ENCODE assay signal across 18 cellular contexts in genomic region chr3:128749035-128749434, GRCh38. TPM values are rescaled to one million over a fixed set of nuclear protein-coding genes. Genes with fewer than 3 reads are reported as not detected.
DNase-seq lines count a peak whose midpoint lies in the region; ATAC-seq and TF ChIP-seq lines count a peak whose summit lies in the region.
"Had no signal": no experiment of that assay in that cellular context is flagged by ENCODE, and none has a peak within 500 bp of the region (broad histone marks: within the 10 kb centered on the region; RNA-seq: fewer than 3 reads in every experiment).

No MANE protein-coding gene starts in this region.

- H3K27me3 Mint-ChIP-seq in natural killer cell (ENCODE audit: low read depth in 2 of 2): no peaks in the 10 kb centered on the region
- H3K27me3 Mint-ChIP-seq in natural killer cell treated with Interleukin-12 subunit alpha and Interleukin-12 subunit beta and Interleukin-15 and Interleukin-18, amount 100 ng/mL, for 72 hours: no peaks in the 10 kb centered on the region
- H3K27me3 Mint-ChIP-seq in dendritic cell treated with granulocyte-macrophage colony-stimulating factor and Interleukin-4, amounts not matched to agents 40 ng/mL and 50 ng/mL, for 4 days: no peaks in the 10 kb centered on the region
- H3K27me3 Mint-ChIP-seq: CD8-positive, alpha-beta memory T cell had no signal

- in situ Hi-C loops in ACHN (cut with HindIII; ENCODE audit: low pct_ligation_motif_present, low pct_unique_long_range_greater_than_20kb, low sequenced_read_pairs): no loop called here

- TF ChIP-seq CTCF in natural killer cell (IDR thresholded peaks at IDR 0.05) (no peak), osteoblast (IDR thresholded peaks at IDR 0.05; ENCODE audit: extremely low read depth, low read depth, low read length) (no peak)

- peaks cover 60 to 65% of the 10 kb centered on the region in 2 donors for H3K4me1 Mint-ChIP-seq in natural killer cell
- H3K4me1 Mint-ChIP-seq in natural killer cell treated with Interleukin-12 subunit alpha and Interleukin-12 subunit beta and Interleukin-15 and Interleukin-18, amount 100 ng/mL, for 72 hours (ENCODE audit: low read depth in 2 of 2): peaks cover 53 to 54% of the 10 kb centered on the region in 2 donors
- H3K4me1 Mint-ChIP-seq in dendritic cell treated with granulocyte-macrophage colony-stimulating factor and Interleukin-4, amounts not matched to agents 40 ng/mL and 50 ng/mL, for 4 days (ENCODE audit: low read depth): peaks cover 79% of the 10 kb centered on the region

- H3K36me3 ChIP-seq in osteoblast (ENCODE audit: insufficient read depth, low read length): peaks cover 7% of the 10 kb centered on the region

- no peak overlapping the region for H3K4me3 Mint-ChIP-seq in natural killer cell
- H3K4me3 Mint-ChIP-seq in natural killer cell treated with Interleukin-12 subunit alpha and Interleukin-12 subunit beta and Interleukin-15 and Interleukin-18, amount 100 ng/mL, for 72 hours: no peak overlapping the region
- no peak overlapping the region for H3K4me3 Mint-ChIP-seq in dendritic cell treated with granulocyte-macrophage colony-stimulating factor and Interleukin-4, amounts not matched to agents 40 ng/mL and 50 ng/mL, for 4 days

- H3K27me3 ChIP-seq in osteoblast (ENCODE audit: insufficient read depth, low read length): no peaks in the 10 kb centered on the region
- H3K27me3 ChIP-seq: BLaER1 had no signal

- H3K4me3 ChIP-seq in osteoblast (ENCODE audit: insufficient read depth, low read length): no peak overlapping the region
- H3K4me3 ChIP-seq: BLaER1 had no signal

- no peak overlapping the region for H3K4me2 ChIP-seq in osteoblast (ENCODE audit: insufficient read depth, low read length)
- H3K4me2 ChIP-seq: BLaER1 had no signal

- H4K20me1 ChIP-seq in osteoblast (ENCODE audit: insufficient read depth, low read length): peaks cover 65% of the 10 kb centered on the region

- intact Hi-C loops in natural killer cell (cut with micrococcal nuclease): no loop called here
- intact Hi-C loops in dendritic cell treated with granulocyte-macrophage colony-stimulating factor and Interleukin-4, amounts not matched to agents 40 ng/mL and 50 ng/mL, for 4 days (cut with micrococcal nuclease): no loop called here

- no peak for DNase-seq in natural killer cell
- DNase-seq in natural killer cell treated with Interleukin-12 subunit alpha and Interleukin-12 subunit beta and Interleukin-15 and Interleukin-18, amount 100 ng/mL, for 72 hours (ENCODE audit: low spot score): no peak
- DNase-seq in osteoblast (ENCODE audit: insufficient read length, low spot score, missing footprints): no peak
- DNase-seq in HuH-7.5 (ENCODE audit: low spot score): no peak
- no peak for DNase-seq in ACHN
- DNase-seq: CD8-positive, alpha-beta memory T cell; NCI-H1417 treated with DMSO at 0.1 percent for 48 hours; NCI-H1930; NCI-H226; NCI-H524; NCI-H82; OCI-M1; RPMI8226; SIG-M5 had no signal

- no peaks in the 10 kb centered on the region for H3K36me3 Mint-ChIP-seq in natural killer cell
- no peaks in the 10 kb centered on the region for H3K36me3 Mint-ChIP-seq in natural killer cell treated with Interleukin-12 subunit alpha and Interleukin-12 subunit beta and Interleukin-15 and Interleukin-18, amount 100 ng/mL, for 72 hours
- peaks cover 78% of the 10 kb centered on the region for H3K36me3 Mint-ChIP-seq in dendritic cell treated with granulocyte-macrophage colony-stimulating factor and Interleukin-4, amounts not matched to agents 40 ng/mL and 50 ng/mL, for 4 days (ENCODE audit: low read depth)

- no peak overlapping the region for H2AFZ ChIP-seq in osteoblast (ENCODE audit: low read length)

- ATAC-seq in natural killer cell (peak in 1 of 3 donors; percentile 9), HG03196 (IDR thresholded peaks at IDR 0.05; ENCODE audit: unreplicated experiment) (no peak), GM21737 (IDR thresholded peaks at IDR 0.05; ENCODE audit: unreplicated experiment) (no peak)
- no peak for ATAC-seq in natural killer cell treated with Interleukin-12 subunit alpha and Interleukin-12 subunit beta and Interleukin-15 and Interleukin-18, amount 100 ng/mL, for 72 hours

- H3K27ac ChIP-seq in osteoblast (ENCODE audit: low read depth, low read length): peak overlapping the region; percentile 8
- H3K27ac ChIP-seq: BLaER1 had no signal

- H3K4me1 ChIP-seq in osteoblast (ENCODE audit: insufficient read depth, low read length): no peaks in the 10 kb centered on the region
- H3K4me1 ChIP-seq: BLaER1 had no signal

- peak overlapping the region; percentile 61 to 73 for H3K27ac Mint-ChIP-seq in natural killer cell
- peak overlapping the region in 1 of 2 donors; percentile 40 for H3K27ac Mint-ChIP-seq in natural killer cell treated with Interleukin-12 subunit alpha and Interleukin-12 subunit beta and Interleukin-15 and Interleukin-18, amount 100 ng/mL, for 72 hours
- H3K27ac Mint-ChIP-seq in dendritic cell treated with granulocyte-macrophage colony-stimulating factor and Interleukin-4, amounts not matched to agents 40 ng/mL and 50 ng/mL, for 4 days: peak overlapping the region; percentile 75

- H3K79me2 ChIP-seq in osteoblast (ENCODE audit: insufficient read depth, low read length): peaks cover 97% of the 10 kb centered on the region

- no peaks in the 10 kb centered on the region for H3K9me3 ChIP-seq in osteoblast (ENCODE audit: low read depth, low read length)

- no peaks in the 10 kb centered on the region for H3K9me3 Mint-ChIP-seq in natural killer cell
- H3K9me3 Mint-ChIP-seq in natural killer cell treated with Interleukin-12 subunit alpha and Interleukin-12 subunit beta and Interleukin-15 and Interleukin-18, amount 100 ng/mL, for 72 hours: no peaks in the 10 kb centered on the region
- no peaks in the 10 kb centered on the region for H3K9me3 Mint-ChIP-seq in dendritic cell treated with granulocyte-macrophage colony-stimulating factor and Interleukin-4, amounts not matched to agents 40 ng/mL and 50 ng/mL, for 4 days
- H3K9me3 Mint-ChIP-seq: CD8-positive, alpha-beta memory T cell had no signal

RNA-seq across cellular contexts. Expression of gene RAB7A, which starts 23.1 kb away (rescaled TPM):
- total RNA-seq in natural killer cell: 100 to 1,000 TPM; 218 to 233 (median 224) TPM
- total RNA-seq in natural killer cell treated with Interleukin-12 subunit alpha and Interleukin-12 subunit beta and Interleukin-15 and Interleukin-18, amount 100 ng/mL, for 72 hours: 100 to 1,000 TPM; 183 to 338 TPM
- 86.0 and 86.1 TPM in 2 replicates for total RNA-seq in osteoblast
